In the genomic region with DNA sequence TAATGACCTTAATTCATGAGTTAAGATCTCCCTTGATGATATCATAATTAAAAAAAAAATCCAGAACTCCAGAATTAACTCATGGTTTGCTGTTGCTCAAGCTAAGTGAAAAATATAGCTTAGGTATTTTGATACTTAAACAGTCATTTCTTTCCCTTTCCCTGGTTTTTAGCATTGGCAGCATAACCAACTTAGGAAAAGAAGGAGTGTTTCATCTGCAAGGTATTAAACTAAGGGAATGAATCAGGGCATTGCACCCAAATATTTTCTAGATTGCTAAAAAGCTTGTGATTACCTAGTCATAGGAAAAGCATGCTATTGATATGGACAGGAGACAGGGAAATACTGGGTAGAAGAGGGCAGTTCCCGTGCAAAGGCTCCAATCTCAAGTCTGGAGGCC, we compare ENCODE assay signal across 27 cellular contexts.
DNase-seq lines count a peak whose midpoint lies in the region; ATAC-seq and TF ChIP-seq lines count a peak whose summit lies in the region.
"Had no signal": no experiment of that assay in that cellular context is flagged by ENCODE, and none has a peak within 500 bp of the region (broad histone marks: within the 10 kb centered on the region; RNA-seq: fewer than 3 reads in every experiment).

No MANE protein-coding gene starts in this region.

- H3K79me1 ChIP-seq in mesenchymal stem cell (replicated peaks; ENCODE audit: low read length, poor library complexity, severe bottlenecking) = no peaks in the 10 kb centered on the region

- H3K4me3 ChIP-seq in mesenchymal stem cell (ENCODE audit: insufficient read depth in 1 of 2, low read depth in 1 of 2, low read length in 2 of 2) = no peak overlapping the region
- H3K4me3 ChIP-seq in brain microvascular endothelial cell (ENCODE audit: low read depth, low read length) = no peak overlapping the region
- H3K4me3 ChIP-seq in left ventricle myocardium inferior = no peak overlapping the region
- H3K4me3 ChIP-seq: coronary artery, heart left ventricle, left lung, PC-9, smooth muscle cell, testis had no signal

- H3K27me3 ChIP-seq in mesenchymal stem cell (ENCODE audit: control insufficient read depth in 1 of 2, insufficient read depth in 1 of 2, low read length in 2 of 2) (no peaks in the 10 kb centered on the region), brain microvascular endothelial cell (replicated peaks) (no peaks in the 10 kb centered on the region), left ventricle myocardium inferior (ENCODE audit: low read depth) (no peaks in the 10 kb centered on the region)
- H3K27me3 ChIP-seq: heart left ventricle, left lung, testis had no signal

- H3K9me3 ChIP-seq in mesenchymal stem cell (ENCODE audit: control insufficient read depth, low read length) = no peaks in the 10 kb centered on the region
- H3K9me3 ChIP-seq in left ventricle myocardium inferior (replicated peaks) = no peaks in the 10 kb centered on the region
- H3K9me3 ChIP-seq: heart left ventricle, left lung, testis had no signal

- no peak overlapping the region for H2AK5ac ChIP-seq in mesenchymal stem cell (ENCODE audit: low read length, severe bottlenecking)

- no peak overlapping the region for H3K9ac ChIP-seq in mesenchymal stem cell (ENCODE audit: low read length)
- H3K9ac ChIP-seq: KMS-11 had no signal

- H3K18ac ChIP-seq in mesenchymal stem cell (ENCODE audit: low read depth in 1 of 2, low read length in 2 of 2) = no peak overlapping the region

- H2BK12ac ChIP-seq in mesenchymal stem cell (ENCODE audit: low read length in 2 of 2) = no peak overlapping the region

- H3K4me1 ChIP-seq in mesenchymal stem cell (ENCODE audit: control insufficient read depth, insufficient read depth, low read depth, low read length) = no peaks in the 10 kb centered on the region
- no peaks in the 10 kb centered on the region for H3K4me1 ChIP-seq in left ventricle myocardium inferior
- H3K4me1 ChIP-seq: heart left ventricle, left lung, testis had no signal

- intact Hi-C loops in left ventricle myocardium inferior (cut with micrococcal nuclease) = no loop called here

- TF ChIP-seq CTCF in brain microvascular endothelial cell (IDR thresholded peaks at IDR 0.05; ENCODE audit: low read depth, low read length, missing control alignments) (no peak), left ventricle myocardium inferior (IDR thresholded peaks at IDR 0.05; ENCODE audit: borderline replicate concordance) (no peak)

- H2BK15ac ChIP-seq in mesenchymal stem cell (ENCODE audit: low read depth, poor library complexity, severe bottlenecking) = no peak overlapping the region

- H3K23ac ChIP-seq in mesenchymal stem cell (ENCODE audit: low read length in 2 of 2) = no peak overlapping the region

- H2BK5ac ChIP-seq in mesenchymal stem cell (ENCODE audit: low read depth, low read length, poor library complexity, severe bottlenecking) = no peak overlapping the region

- H3K36me3 ChIP-seq in mesenchymal stem cell (ENCODE audit: control insufficient read depth in 1 of 2, insufficient read depth in 2 of 2, low read depth in 1 of 2, low read length in 2 of 2) = no peaks in the 10 kb centered on the region
- H3K36me3 ChIP-seq in brain microvascular endothelial cell (replicated peaks) = no peaks in the 10 kb centered on the region
- no peaks in the 10 kb centered on the region for H3K36me3 ChIP-seq in left ventricle myocardium inferior
- H3K36me3 ChIP-seq: heart left ventricle, left lung had no signal

- H3K14ac ChIP-seq in mesenchymal stem cell (ENCODE audit: low read length in 2 of 2) = no peak overlapping the region

- H2AFZ ChIP-seq in mesenchymal stem cell (ENCODE audit: low read depth, low read length) = no peak overlapping the region
- H2AFZ ChIP-seq: PC-9 had no signal

- DNase-seq in GM03348 (ENCODE audit: low spot score) (peak; percentile 3), SK-N-DZ (ENCODE audit: low spot score) (peak; percentile 1), epithelial cell of prostate (ENCODE audit: low read depth, low spot score) (no peak), mesenchymal stem cell (peak; percentile 12), brain microvascular endothelial cell (no peak), left ventricle myocardium inferior (no peak)
- DNase-seq: activated CD4-positive, CD25-positive, alpha-beta regulatory T cell treated with anti-CD3 and anti-CD28 coated beads, Interleukin-2, amount 50 U/mL, for 72 hours; activated CD8-positive, alpha-beta T cell treated with anti-CD3 and anti-CD28 coated beads for 36 hours; activated effector memory CD4-positive, alpha-beta T cell treated with Interleukin-2 at 50 U/mL for 16 hours; activated naive CD8-positive, alpha-beta T cell treated with anti-CD3 and anti-CD28 coated beads, Interleukin-2, amount 10 ng/mL, durations not matched to agents 7 days and 5 days; CD8-positive, alpha-beta T cell; endodermal cell; heart left ventricle; left lung; midbrain; natural killer cell; NCI-H1417 treated with DMSO at 0.1 percent for 48 hours; NCI-H2107; NCI-H510A; PC-9; SHP77; stimulated activated CD4-positive, alpha-beta T cell treated with anti-CD3 and anti-CD28 coated beads, Interleukin-2, amount 100 ng/mL, for 24 hours; testis had no signal

- WGBS in mesenchymal stem cell = no CpG with 5 or more reads among the region's 1 CpG

- no peak overlapping the region for H2BK120ac ChIP-seq in mesenchymal stem cell (ENCODE audit: low read depth, low read length)

- ATAC-seq in HG02840 (IDR thresholded peaks at IDR 0.05; ENCODE audit: low FRiP score, unreplicated experiment) = no peak
- ATAC-seq: activated CD8-positive, alpha-beta T cell treated with anti-CD3 and anti-CD28 coated beads for 36 hours; CD8-positive, alpha-beta T cell; heart left ventricle; left lung; natural killer cell had no signal

- H3K27ac ChIP-seq in epithelial cell of prostate = peak overlapping the region; percentile 63
- no peak overlapping the region for H3K27ac ChIP-seq in mesenchymal stem cell (ENCODE audit: low read length, poor library complexity, severe bottlenecking)
- no peak overlapping the region for H3K27ac ChIP-seq in brain microvascular endothelial cell
- no peak overlapping the region for H3K27ac ChIP-seq in left ventricle myocardium inferior (replicated peaks)
- H3K27ac ChIP-seq: coronary artery, heart left ventricle, KMS-11, left lung, PC-9, testis had no signal

- no peak overlapping the region for H4K8ac ChIP-seq in mesenchymal stem cell (ENCODE audit: low read length)

- in situ Hi-C loops in brain microvascular endothelial cell (cut with HindIII; ENCODE audit: low pct_ligation_motif_present, low sequenced_read_pairs) = no loop called here

- no peak overlapping the region for H3K4me2 ChIP-seq in mesenchymal stem cell (ENCODE audit: low read length, poor library complexity, severe bottlenecking)
- H3K4me2 ChIP-seq: KMS-11, PC-9, smooth muscle cell had no signal

- H4K91ac ChIP-seq in mesenchymal stem cell (ENCODE audit: low read length) = no peak overlapping the region

- no peak overlapping the region for H3K4ac ChIP-seq in mesenchymal stem cell (ENCODE audit: low read depth in 1 of 2, low read length in 2 of 2)

Comparison
In these comparisons a context has a peak if more than half of its experiments do, and no peak if none do; other contexts are left out.
1. DNase-seq: peak in GM03348 (single experiment), SK-N-DZ (single experiment) and mesenchymal stem cell (single experiment); none in epithelial cell of prostate (single experiment), brain microvascular endothelial cell (single experiment) and left ventricle myocardium inferior (single experiment).